ENCODE assay signal across 8 cellular contexts in the genomic region with DNA sequence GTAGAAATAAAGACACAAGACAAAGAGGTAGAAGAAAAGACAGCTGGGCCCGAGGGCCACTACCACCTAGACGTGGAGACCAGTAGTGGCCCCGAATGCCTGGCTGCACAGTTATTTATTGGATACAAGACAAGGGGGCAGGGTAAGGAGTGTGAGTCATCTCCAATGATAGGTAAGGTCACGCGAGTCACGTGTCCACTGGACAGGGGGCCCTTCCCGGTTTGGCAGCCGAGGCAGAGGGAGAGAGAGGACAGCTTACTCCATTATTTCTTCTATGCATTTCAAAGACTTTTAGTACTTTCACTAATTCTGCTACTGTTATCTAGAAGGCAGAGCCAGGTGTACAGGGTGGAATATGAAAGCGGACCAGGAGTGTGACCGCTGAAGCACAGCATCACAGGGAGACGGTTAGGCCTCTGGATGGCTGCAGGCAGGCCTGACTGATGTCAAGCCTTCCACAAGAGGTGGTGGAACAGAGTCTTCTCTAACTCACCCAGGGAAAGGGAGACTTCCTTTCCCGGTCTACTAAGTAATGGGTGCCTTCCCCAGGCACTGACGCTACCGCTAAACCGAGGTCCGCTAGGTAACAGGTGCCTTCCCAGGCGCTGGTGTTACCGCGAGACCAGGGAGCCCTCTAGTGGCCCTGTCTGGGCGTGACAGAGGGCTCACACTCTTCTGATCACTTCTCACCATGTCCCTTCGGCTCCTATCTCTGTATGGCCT. TPM values are rescaled to one million over a fixed set of nuclear protein-coding genes. Genes with fewer than 3 reads are reported as not detected.
DNase-seq lines count a peak whose midpoint lies in the region; ATAC-seq and TF ChIP-seq lines count a peak whose summit lies in the region.

No MANE protein-coding gene starts in this region.

- TF ChIP-seq CTCF in GM13977 (IDR thresholded peaks at IDR 0.05; ENCODE audit: extremely low read depth, insufficient read depth, missing control alignments) (peak; percentile 95), fibroblast of lung (conservative IDR thresholded peaks at IDR 0.05 in 1 of 2, IDR thresholded peaks at IDR 0.05 in 1 of 2; ENCODE audit: low read depth in 1 of 2, low read length in 2 of 2) (peak; percentile 79 to 84), neutrophil (IDR thresholded peaks at IDR 0.05) (peak; percentile 52), testis (IDR thresholded peaks at IDR 0.05) (peak in 2 of 3 experiments; percentile 44 to 68)

- no peak overlapping the region for H3K9ac ChIP-seq in NT2/D1 (ENCODE audit: insufficient read length, low read depth)
- no peak overlapping the region for H3K9ac ChIP-seq in fibroblast of lung (ENCODE audit: insufficient read depth, low read length)

- intact Hi-C loops in testis (cut with DNase I; ENCODE audit: low total_unique reads), result no loop called here

- H3K27me3 ChIP-seq in NT2/D1 (ENCODE audit: insufficient read depth, insufficient read length) (peaks cover 11% of the 10 kb centered on the region), fibroblast of lung (ENCODE audit: control insufficient read depth, insufficient read depth, low read length) (peaks cover 4% of the 10 kb centered on the region), neutrophil (no peaks in the 10 kb centered on the region), testis (no peaks in the 10 kb centered on the region)

- no peaks in the 10 kb centered on the region for H3K79me2 ChIP-seq in fibroblast of lung (ENCODE audit: control insufficient read depth, insufficient read depth, low read length)

- in situ Hi-C loops in GM13977 (cut with MboI; ENCODE audit: low pct_unique_long_range_greater_than_20kb, low sequenced_read_pairs, unreplicated experiment), result loop anchor here (10.0 kb wide), 1 partner anchor 80 kb away; no protein-coding TSS in a partner anchor

- H3K36me3 ChIP-seq in NT2/D1 (ENCODE audit: insufficient read depth, insufficient read length, low read length) (no peaks in the 10 kb centered on the region), fibroblast of lung (ENCODE audit: control insufficient read depth, insufficient read depth, low read length) (no peaks in the 10 kb centered on the region), neutrophil (no peaks in the 10 kb centered on the region), testis (ENCODE audit: low read depth, missing control alignments) (no peaks in the 10 kb centered on the region)

- ATAC-seq in HG03159 (IDR thresholded peaks at IDR 0.05; ENCODE audit: unreplicated experiment), result peak; percentile 63

- TF ChIP-seq POLR2A in testis (IDR thresholded peaks at IDR 0.05), result no peak

- DNase-seq in 8988T (peak; percentile 35), GM13977 (ENCODE audit: low spot score) (peak; percentile 62), NT2/D1 (ENCODE audit: low read depth, low spot score) (peak; percentile 63), activated T-cell treated with anti-CD3 and anti-CD28 coated beads for 48 hours (ENCODE audit: low read depth) (peak; percentile 55), fibroblast of lung (ENCODE audit: low read depth in 2 of 2) (peak; percentile 34 to 39), testis (peak; percentile 82)

- WGBS in testis, 2 donors, result 56 to 58% methylated on average over 18 to 21 of the region's 21 CpGs

- no peaks in the 10 kb centered on the region for H4K20me1 ChIP-seq in fibroblast of lung (ENCODE audit: control insufficient read depth, extremely low read depth, insufficient read depth, low read length)

- no peaks in the 10 kb centered on the region for H3K4me1 ChIP-seq in NT2/D1 (ENCODE audit: insufficient read depth, insufficient read length)
- no peaks in the 10 kb centered on the region for H3K4me1 ChIP-seq in fibroblast of lung (ENCODE audit: control insufficient read depth, extremely low read depth, insufficient read depth, low read length)
- H3K4me1 ChIP-seq in neutrophil (ENCODE audit: control insufficient read depth in 1 of 2, insufficient read depth in 1 of 2, low read depth in 1 of 2, low read length in 1 of 2), result no peaks in the 10 kb centered on the region
- peaks cover 18% of the 10 kb centered on the region for H3K4me1 ChIP-seq in testis

- H3K9me3 ChIP-seq in NT2/D1 (ENCODE audit: insufficient read depth, low read length) (no peaks in the 10 kb centered on the region), fibroblast of lung (ENCODE audit: control insufficient read depth, insufficient read depth, low read depth, low read length) (no peaks in the 10 kb centered on the region), neutrophil (no peaks in the 10 kb centered on the region), testis (no peaks in the 10 kb centered on the region)

- H3K4me3 ChIP-seq in NT2/D1 (ENCODE audit: insufficient read length, low read depth), result no peak overlapping the region
- H3K4me3 ChIP-seq in fibroblast of lung (replicated peaks in 1 of 4; ENCODE audit: control extremely low read depth in 1 of 4, insufficient read depth in 1 of 4, low read depth in 3 of 4, low read length in 4 of 4), result no peak overlapping the region
- no peak overlapping the region for H3K4me3 ChIP-seq in neutrophil (ENCODE audit: low read depth in 1 of 2, low read length in 1 of 2)
- H3K4me3 ChIP-seq in testis, result no peak overlapping the region

- no peak overlapping the region for H2AFZ ChIP-seq in fibroblast of lung (ENCODE audit: low read length)

- H3K4me2 ChIP-seq in fibroblast of lung (ENCODE audit: extremely low read depth, insufficient read depth, low read length), result no peak overlapping the region

- H3K27ac ChIP-seq in fibroblast of lung (ENCODE audit: insufficient read depth, low read length) (no peak overlapping the region), neutrophil (no peak overlapping the region), testis (no peak overlapping the region)

RNA-seq across cellular contexts. Expression of a gene that starts 44.9 kb away (rescaled TPM):
- 3.1 and 3.5 TPM in 2 replicates for total RNA-seq in fibroblast of lung
- 2.1 and 2.8 TPM in 2 replicates for polyA plus RNA-seq in fibroblast of lung
- polyA plus RNA-seq in fibroblast of lung (2012), result 1.7 and 2.4 TPM in 2 replicates
- polyA minus RNA-seq in fibroblast of lung (ENCODE audit: low replicate concordance), result 3.8 and 4.0 TPM in 2 replicates
- 10 to 100 TPM; 14.0 to 26.7 TPM for total RNA-seq in testis
- polyA plus RNA-seq in testis (ENCODE audit: insufficient read depth, low read depth, low replicate concordance), result 10.2 TPM

RNA-seq across cellular contexts. Expression of a gene that starts 45.0 kb away (rescaled TPM):
- total RNA-seq in fibroblast of lung (11.1 and 11.8 TPM in 2 replicates), testis (10 to 100 TPM; 53.8 to 63.2 TPM)
- polyA plus RNA-seq in fibroblast of lung (10.1 and 16.1 TPM in 2 replicates), testis (ENCODE audit: insufficient read depth, low read depth, low replicate concordance) (132 TPM)
- 12.7 and 20.5 TPM in 2 replicates for polyA plus RNA-seq in fibroblast of lung (2012)
- polyA minus RNA-seq in fibroblast of lung (ENCODE audit: low replicate concordance), result not detected in 2 replicates

RNA-seq across cellular contexts. Expression of a gene that starts 51.9 kb away (rescaled TPM):
- total RNA-seq in fibroblast of lung, result under 0.01 and 0.17 TPM in 2 replicates
- 1.1 TPM in 2 replicates for polyA plus RNA-seq in fibroblast of lung
- polyA plus RNA-seq in fibroblast of lung (2012), result 1.2 and 1.4 TPM in 2 replicates
- polyA minus RNA-seq in fibroblast of lung (ENCODE audit: low replicate concordance), result 0.70 and 1.2 TPM in 2 replicates
- total RNA-seq in testis, result 10 to 100 TPM; 30.0 to 67.2 TPM
- 27.5 TPM for polyA plus RNA-seq in testis (ENCODE audit: insufficient read depth, low read depth, low replicate concordance)

Comparison
In these comparisons a context has a peak if more than half of its experiments do, and no peak if none do; other contexts are left out.
1. RNA of a gene that starts 51.9 kb away (total RNA-seq): 30.0 to 67.2 TPM in testis; under 0.01 to 0.17 TPM in fibroblast of lung; every median in the first group is over 10 times any median in the second.
2. Peak in every context shown above with its lines, with median percentiles within 50 percentile points of each other: DNase-seq and CTCF ChIP-seq.